21 cellular contexts compared by ENCODE assay signal in genomic region chr2:178865537-178865936, GRCh38. TPM values are rescaled to one million over a fixed set of nuclear protein-coding genes. Genes with fewer than 3 reads are reported as not detected.
DNase-seq lines count a peak whose midpoint lies in the region; ATAC-seq, FAIRE-seq and TF ChIP-seq lines count a peak whose summit lies in the region.
"Had no signal": no experiment of that assay in that cellular context is flagged by ENCODE, and none has a peak within 500 bp of the region (broad histone marks: within the 10 kb centered on the region; RNA-seq: fewer than 3 reads in every experiment).

No MANE protein-coding gene starts in this region.

- TF ChIP-seq POLR2A in stomach (IDR thresholded peaks at IDR 0.05) = no peak

- peak; percentile 33 to 68 (median 51) for ATAC-seq in pancreas
- ATAC-seq: sciatic nerve had no signal

- intact Hi-C loops in pancreas (cut with DNase I) = no loop called here
- intact Hi-C loops in stomach (cut with DNase I; ENCODE audit: low total_unique reads) = no loop called here

- H3K4me1 ChIP-seq in pancreas (peaks cover 4 to 8% (median 8%) of the 10 kb centered on the region in 3 donors), stomach (peaks cover 0 to 17% (median 3%) of the 10 kb centered on the region in 4 donors)
- H3K4me1 ChIP-seq: BE2C had no signal

- no peak overlapping the region for H3K4me3 ChIP-seq in coronary artery
- no peak overlapping the region for H3K4me3 ChIP-seq in pancreas
- H3K4me3 ChIP-seq in stomach = no peak overlapping the region
- H3K4me3 ChIP-seq: testis had no signal

- no peak for TF ChIP-seq EP300 in stomach (IDR thresholded peaks at IDR 0.05)

- POLR2A ChIA-PET in HEK293T (lab: Yijun Ruan, JAX) = no interaction called here

- CTCF ChIA-PET in HEK293T (lab: Yijun Ruan, JAX) = no interaction called here

- H3K27me3 ChIP-seq in pancreas = no peaks in the 10 kb centered on the region
- no peaks in the 10 kb centered on the region for H3K27me3 ChIP-seq in stomach
- H3K27me3 ChIP-seq: BE2C, testis had no signal

- WGBS in pancreas, 2 donors = 19 to 29% methylated on average over 5 of the region's 5 CpGs
- 48 to 68% (median 58%) methylated on average over 5 of the region's 5 CpGs for WGBS in stomach, 5 donors

- FAIRE-seq in pancreas (lab: Jason Lieb, UNC) = no peak
- FAIRE-seq: bronchial epithelial cell, kidney, TTC549 had no signal

- H3K27ac ChIP-seq in coronary artery (peak overlapping the region; percentile 2 to 14), pancreas (no peak overlapping the region), stomach (no peak overlapping the region)
- H3K27ac ChIP-seq: testis had no signal

- TF ChIP-seq CTCF in coronary artery (IDR thresholded peaks at IDR 0.05) (no peak), pancreas (IDR thresholded peaks at IDR 0.05) (no peak), stomach (IDR thresholded peaks at IDR 0.05) (no peak)

- H3K36me3 ChIP-seq in pancreas (no peaks in the 10 kb centered on the region), stomach (no peaks in the 10 kb centered on the region)
- H3K36me3 ChIP-seq: BE2C had no signal

- DNase-seq in HEK293T (ENCODE audit: extremely low spot score) (peak; percentile 12), NCI-H2081 treated with DMSO at 0.1 percent for 48 hours (lab: John Stamatoyannopoulos, UW) (peak; percentile 29), coronary artery (ENCODE audit: low spot score) (no peak), pancreas (peak in 3 of 6 donors; percentile 34 to 39 (median 34)), stomach (no peak), retina (no peak)
- DNase-seq in stimulated activated CD4-positive, alpha-beta T cell treated with anti-CD3 and anti-CD28 coated beads, Interleukin-4, amount 100 ng/mL, for 24 hours = no peak
- DNase-seq: activated CD4-positive, alpha-beta memory T cell treated with anti-CD3 and anti-CD28 coated beads for 36 hours; activated naive CD8-positive, alpha-beta T cell treated with anti-CD3 and anti-CD28 coated beads for 36 hours; activated T-cell treated with anti-CD3 and anti-CD28 coated beads, Interleukin-2, amount 50 U/mL, for 48 hours; BE2C; DMS79; hippocampal formation; kidney; NCI-H2171; stimulated activated CD4-positive, alpha-beta T cell treated with anti-CD3 and anti-CD28 coated beads, Interleukin-4, amount 100 ng/mL, for 1 hour; stimulated activated CD8-positive, alpha-beta memory T cell treated with anti-CD3 and anti-CD28 coated beads, Interleukin-4, amount 100 ng/mL, for 48 hours had no signal

- no peaks in the 10 kb centered on the region for H3K9me3 ChIP-seq in pancreas
- H3K9me3 ChIP-seq in stomach = no peaks in the 10 kb centered on the region
- H3K9me3 ChIP-seq: BE2C, testis had no signal

TF ChIP-seq in HEK293T, 16 proteins besides CTCF, POLR2A, EP300 and RAD21:
- no peak for TF ChIP-seq SP1 (IDR thresholded peaks at IDR 0.05)
- no peak for TF ChIP-seq BHLHE40 (IDR thresholded peaks at IDR 0.05; ENCODE audit: borderline replicate concordance)
- no peak for TF ChIP-seq FOXK2 (IDR thresholded peaks at IDR 0.05)
- TF ChIP-seq CTBP1 (IDR thresholded peaks at IDR 0.05; ENCODE audit: borderline replicate concordance) = no peak
- TF ChIP-seq PKNOX1 (IDR thresholded peaks at IDR 0.05) = no peak

RNA-seq across cellular contexts. Expression of gene TTN, which starts 58.3 kb away (rescaled TPM):
- total RNA-seq in pancreas (10 to 100 TPM in 2 of 6 donors, 1 to 10 TPM in 4; 3.3 to 13.8 (median 8.4) TPM), stomach (10 to 100 TPM in 1 of 5 donors, 1 to 10 TPM in 4; 1.8 to 12.8 (median 3.9) TPM)
- polyA plus RNA-seq in pancreas (1 to 10 TPM in 1 of 2 donors, under 1 TPM in 1; 0.96 to 9.2 TPM), stomach (under 1 TPM; 0.03 to 0.37 (median 0.31) TPM)

Comparison
In these comparisons a context has a peak if more than half of its experiments do, and no peak if none do; other contexts are left out.
1. DNase-seq: peak in HEK293T (single experiment) and NCI-H2081 treated with DMSO at 0.1 percent for 48 hours (single experiment); none in coronary artery (single experiment), stomach (single experiment), retina (single experiment) and stimulated activated CD4-positive, alpha-beta T cell treated with anti-CD3 and anti-CD28 coated beads, Interleukin-4, amount 100 ng/mL, for 24 hours (single experiment).
2. H3K27ac ChIP-seq: peak in coronary artery (2 of 2); none in pancreas (0 of 4) and stomach (0 of 5).